9 cellular contexts compared by ENCODE assay signal in genomic region chr12:121144416-121144914, GRCh38. TPM values are rescaled to one million over a fixed set of nuclear protein-coding genes. Genes with fewer than 3 reads are reported as not detected.
A peak's percentile ranks its signal among the peaks of the same experiment; 100 is the strongest.
DNase-seq lines count a peak whose midpoint lies in the region; ATAC-seq, FAIRE-seq and TF ChIP-seq lines count a peak whose summit lies in the region.
"Had no signal": no experiment of that assay in that cellular context is flagged by ENCODE, and none has a peak within 500 bp of the region (broad histone marks: within the 10 kb centered on the region; RNA-seq: fewer than 3 reads in every experiment).

No MANE protein-coding gene starts in this region.

- H3K27me3 ChIP-seq in esophagus squamous epithelium: no peaks in the 10 kb centered on the region

- H3K27me3 Mint-ChIP-seq in activated CD8-positive, alpha-beta memory T cell treated with anti-CD3 and anti-CD28 coated beads, Interleukin-2, amount 10 ng/mL, durations not matched to agents 7 days and 5 days: no peaks in the 10 kb centered on the region
- H3K27me3 Mint-ChIP-seq in stimulated activated naive B cell treated with anti-CD40 and anti-IgM and Interleukin-4, amounts not matched to agents 10 μg/mL and 1 μg/mL and 100 μg/mL, for 72 hours: no peaks in the 10 kb centered on the region

- peak overlapping the region; percentile 70 for H3K27ac Mint-ChIP-seq in activated CD8-positive, alpha-beta memory T cell treated with anti-CD3 and anti-CD28 coated beads, Interleukin-2, amount 10 ng/mL, durations not matched to agents 7 days and 5 days
- peak overlapping the region; percentile 70 for H3K27ac Mint-ChIP-seq in stimulated activated naive B cell treated with anti-CD40 and anti-IgM and Interleukin-4, amounts not matched to agents 10 μg/mL and 1 μg/mL and 100 μg/mL, for 72 hours

- intact Hi-C loops in esophagus squamous epithelium (cut with DNase I): no loop called here

- H3K27ac ChIP-seq in esophagus squamous epithelium: peak overlapping the region; percentile 28 to 62 (median 48)

- H3K36me3 ChIP-seq in esophagus squamous epithelium: no peaks in the 10 kb centered on the region

- no peak for FAIRE-seq in D721Med (lab: Jason Lieb, UNC)

- peaks cover 26% of the 10 kb centered on the region for H3K4me1 Mint-ChIP-seq in activated CD8-positive, alpha-beta memory T cell treated with anti-CD3 and anti-CD28 coated beads, Interleukin-2, amount 10 ng/mL, durations not matched to agents 7 days and 5 days
- peaks cover 21 to 26% of the 10 kb centered on the region in 2 donors for H3K4me1 Mint-ChIP-seq in stimulated activated naive B cell treated with anti-CD40 and anti-IgM and Interleukin-4, amounts not matched to agents 10 μg/mL and 1 μg/mL and 100 μg/mL, for 72 hours

- TF ChIP-seq CTCF in esophagus squamous epithelium (IDR thresholded peaks at IDR 0.05) (no peak), D721Med (IDR thresholded peaks at IDR 0.05; ENCODE audit: insufficient read depth, missing control alignments) (no peak)

- CTCF ChIA-PET in activated CD8-positive, alpha-beta memory T cell treated with anti-CD3 and anti-CD28 coated beads, Interleukin-2, amount 10 ng/mL, durations not matched to agents 7 days and 5 days (lab: Charles Lee): no interaction called here

- no peak for ATAC-seq in activated CD8-positive, alpha-beta memory T cell treated with anti-CD3 and anti-CD28 coated beads, Interleukin-2, amount 10 ng/mL, durations not matched to agents 7 days and 5 days
- ATAC-seq in stimulated activated naive B cell treated with anti-CD40 and anti-IgM and Interleukin-4, amounts not matched to agents 10 μg/mL and 1 μg/mL and 100 μg/mL, for 72 hours (replicated peaks): peak; percentile 66 to 67
- ATAC-seq in GM18873 (IDR thresholded peaks at IDR 0.05; ENCODE audit: low FRiP score, unreplicated experiment): no peak

- H3K4me3 ChIP-seq in esophagus squamous epithelium: no peak overlapping the region

- 31 to 50% methylated on average over 3 of the region's 3 CpGs for WGBS in esophagus squamous epithelium, 2 donors

- no peak for TF ChIP-seq POLR2A in esophagus squamous epithelium (IDR thresholded peaks at IDR 0.05)

- no peaks in the 10 kb centered on the region for H3K9me3 Mint-ChIP-seq in activated CD8-positive, alpha-beta memory T cell treated with anti-CD3 and anti-CD28 coated beads, Interleukin-2, amount 10 ng/mL, durations not matched to agents 7 days and 5 days (ENCODE audit: low read depth)
- peaks cover 3 to 9% of the 10 kb centered on the region in 2 donors for H3K9me3 Mint-ChIP-seq in stimulated activated naive B cell treated with anti-CD40 and anti-IgM and Interleukin-4, amounts not matched to agents 10 μg/mL and 1 μg/mL and 100 μg/mL, for 72 hours

- H3K4me3 Mint-ChIP-seq in activated CD8-positive, alpha-beta memory T cell treated with anti-CD3 and anti-CD28 coated beads, Interleukin-2, amount 10 ng/mL, durations not matched to agents 7 days and 5 days: no peak overlapping the region
- H3K4me3 Mint-ChIP-seq in stimulated activated naive B cell treated with anti-CD40 and anti-IgM and Interleukin-4, amounts not matched to agents 10 μg/mL and 1 μg/mL and 100 μg/mL, for 72 hours: peak overlapping the region; percentile 1 to 36

- H3K36me3 Mint-ChIP-seq in activated CD8-positive, alpha-beta memory T cell treated with anti-CD3 and anti-CD28 coated beads, Interleukin-2, amount 10 ng/mL, durations not matched to agents 7 days and 5 days: peaks cover 17% of the 10 kb centered on the region
- peaks cover 3 to 15% of the 10 kb centered on the region in 2 donors for H3K36me3 Mint-ChIP-seq in stimulated activated naive B cell treated with anti-CD40 and anti-IgM and Interleukin-4, amounts not matched to agents 10 μg/mL and 1 μg/mL and 100 μg/mL, for 72 hours

- peaks cover 0 to 17% (median 4%) of the 10 kb centered on the region in 3 donors for H3K4me1 ChIP-seq in esophagus squamous epithelium

- DNase-seq in activated CD8-positive, alpha-beta memory T cell treated with anti-CD3 and anti-CD28 coated beads, Interleukin-2, amount 10 ng/mL, durations not matched to agents 7 days and 5 days: no peak
- DNase-seq in activated CD8-positive, alpha-beta memory T cell treated with anti-CD3 and anti-CD28 coated beads, Interleukin-2, amount 50 U/mL, for 48 hours: no peak
- DNase-seq in SIG-M5 (lab: John Stamatoyannopoulos, UW) (peak; percentile 81), esophagus squamous epithelium (lab: John Stamatoyannopoulos, UW) (no peak), GDM1 (lab: John Stamatoyannopoulos, UW) (no peak), D721Med (ENCODE audit: insufficient read length, low spot score) (no peak)
- DNase-seq in stimulated activated naive B cell treated with anti-CD40 and anti-IgM and Interleukin-4, amounts not matched to agents 10 μg/mL and 1 μg/mL and 100 μg/mL, for 72 hours: no peak
- DNase-seq: activated gamma-delta T cell had no signal

- no peaks in the 10 kb centered on the region for H3K9me3 ChIP-seq in esophagus squamous epithelium

RNA-seq across cellular contexts. Expression of gene P2RX7, which starts 11.8 kb away (rescaled TPM):
- total RNA-seq in activated CD8-positive, alpha-beta memory T cell treated with anti-CD3 and anti-CD28 coated beads, Interleukin-2, amount 10 ng/mL, durations not matched to agents 7 days and 5 days: 10 to 100 TPM in 1 of 2 experiments, 1 to 10 TPM in 1; 7.5 to 14.4 TPM
- 1 to 10 TPM; 1.6 to 2.7 (median 2.2) TPM for total RNA-seq in esophagus squamous epithelium

Comparison
In these comparisons a context has a peak if more than half of its experiments do, and no peak if none do; other contexts are left out.
1. ATAC-seq: peak in stimulated activated naive B cell treated with anti-CD40 and anti-IgM and Interleukin-4, amounts not matched to agents 10 μg/mL and 1 μg/mL and 100 μg/mL, for 72 hours (2 of 2); none in activated CD8-positive, alpha-beta memory T cell treated with anti-CD3 and anti-CD28 coated beads, Interleukin-2, amount 10 ng/mL, durations not matched to agents 7 days and 5 days (single experiment) and GM18873 (single experiment).